In genomic region chr17:28712037-28712704, GRCh38 we compare ENCODE assay signal across 8 cellular contexts. TPM values are rescaled to one million over a fixed set of nuclear protein-coding genes. Genes with fewer than 3 reads are reported as not detected.
DNase-seq lines count a peak whose midpoint lies in the region; ATAC-seq and TF ChIP-seq lines count a peak whose summit lies in the region.

No MANE protein-coding gene starts in this region.

- H3K4me3 ChIP-seq in GM12865 (ENCODE audit: low read depth, low read length) (peak overlapping the region; percentile 89), MG63 (peak overlapping the region; percentile 54; the same call in 1 of the 2 replicates), gastroesophageal sphincter (peak overlapping the region in 1 of 2 donors; percentile 74)

- H3K36me3 ChIP-seq in MG63 (peaks cover 49% of the 10 kb centered on the region), gastroesophageal sphincter (peaks cover 0 to 33% of the 10 kb centered on the region in 2 donors)

- no peak for TF ChIP-seq POLR2A in gastroesophageal sphincter (IDR thresholded peaks at IDR 0.05)

- ATAC-seq in gastroesophageal sphincter = no peak
- no peak for ATAC-seq in GM19452 (IDR thresholded peaks at IDR 0.05; ENCODE audit: unreplicated experiment)
- ATAC-seq in GM18861 (IDR thresholded peaks at IDR 0.05; ENCODE audit: unreplicated experiment) = no peak

- peak; percentile 81 for DNase-seq in GM12865 (ENCODE audit: low read depth)
- no peak for DNase-seq in MG63
- DNase-seq in activated T-cell treated with anti-CD3 and anti-CD28 coated beads for 4 hours = peak; percentile 42
- peak; percentile 69 for DNase-seq in retina
- DNase-seq in NCI-H69 (lab: John Stamatoyannopoulos, UW) = no peak

- TF ChIP-seq CTCF in GM12865 (IDR thresholded peaks at IDR 0.05; ENCODE audit: insufficient read depth, low read depth, low read length, missing control alignments) (peak; percentile 8), gastroesophageal sphincter (IDR thresholded peaks at IDR 0.05) (no peak)

- TF ChIP-seq EP300 in gastroesophageal sphincter (IDR thresholded peaks at IDR 0.05) = no peak

- peak overlapping the region; percentile 61 to 97 (median 97) for H3K27ac ChIP-seq in gastroesophageal sphincter

- H3K4me1 ChIP-seq in gastroesophageal sphincter = peaks cover 0 to 49% (median 13%) of the 10 kb centered on the region in 3 donors

- H3K27me3 ChIP-seq in MG63 (no peaks in the 10 kb centered on the region), gastroesophageal sphincter (no peaks in the 10 kb centered on the region)

- WGBS in gastroesophageal sphincter (ENCODE audit: low coverage in 1 of 2), 2 donors = 26 to 36% methylated on average over 4 to 10 of the region's 34 CpGs

- H3K9me3 ChIP-seq in MG63 = no peaks in the 10 kb centered on the region
- no peaks in the 10 kb centered on the region for H3K9me3 ChIP-seq in gastroesophageal sphincter

RNA-seq across cellular contexts. Expression of gene PROCA1, which starts 0.5 kb away (rescaled TPM):
- total RNA-seq in MG63 (2014; rRNA removed; shearing (Covaris generic); ENCODE audit: low replicate concordance) = 0.79 TPM in 1 of 2 replicates, not detected in the other
- 1 to 10 TPM in 2 of 4 donors, under 1 TPM in 1, not detected in 1; 0.40 to 1.9 (median 1.1) TPM for total RNA-seq in gastroesophageal sphincter

RNA-seq across cellular contexts. Expression of gene RAB34, which starts 5.5 kb away (rescaled TPM):
- 445 and 645 TPM in 2 replicates for total RNA-seq in MG63 (2014; rRNA removed; shearing (Covaris generic); ENCODE audit: low replicate concordance)
- total RNA-seq in gastroesophageal sphincter = 100 to 1,000 TPM; 185 to 219 (median 196) TPM

RNA-seq across cellular contexts. Expression of gene RPL23A, which starts 7.6 kb away (rescaled TPM):
- total RNA-seq in MG63 (2014; rRNA removed; shearing (Covaris generic); ENCODE audit: low replicate concordance) = 768 and 1,491 TPM in 2 replicates
- total RNA-seq in gastroesophageal sphincter = 100 to 1,000 TPM; 317 to 834 (median 683) TPM

RNA-seq across cellular contexts. Expression of gene TLCD1, which starts 13.9 kb away (rescaled TPM):
- 6.7 and 26.1 TPM in 2 replicates for total RNA-seq in MG63 (2014; rRNA removed; shearing (Covaris generic); ENCODE audit: low replicate concordance)
- 1 to 10 TPM in 2 of 4 donors, not detected in 2; 1.1 to 2.8 TPM for total RNA-seq in gastroesophageal sphincter

RNA-seq across cellular contexts. Expression of gene NEK8, which starts 16.4 kb away (rescaled TPM):
- total RNA-seq in MG63 (2014; rRNA removed; shearing (Covaris generic); ENCODE audit: low replicate concordance) = 0.69 and 4.0 TPM in 2 replicates
- total RNA-seq in gastroesophageal sphincter = 1 to 10 TPM in 2 of 4 donors, under 1 TPM in 1, not detected in 1; 0.94 to 2.0 (median 1.8) TPM

Comparison
In these comparisons a context has a peak if more than half of its experiments do, and no peak if none do; other contexts are left out.
1. DNase-seq: peak in GM12865 (single experiment), activated T-cell treated with anti-CD3 and anti-CD28 coated beads for 4 hours (single experiment) and retina (single experiment); none in MG63 (single experiment) and NCI-H69 (single experiment).